24 cellular contexts compared by ENCODE assay signal in genomic region chr19:19679176-19680073, GRCh38. TPM values are rescaled to one million over a fixed set of nuclear protein-coding genes. Genes with fewer than 3 reads are reported as not detected.
A peak's percentile ranks its signal among the peaks of the same experiment; 100 is the strongest.
DNase-seq lines count a peak whose midpoint lies in the region; ATAC-seq and TF ChIP-seq lines count a peak whose summit lies in the region.
"Had no signal": no experiment of that assay in that cellular context is flagged by ENCODE, and none has a peak within 500 bp of the region (broad histone marks: within the 10 kb centered on the region; RNA-seq: fewer than 3 reads in every experiment).

No MANE protein-coding gene starts in this region.

- H3K4me1 Mint-ChIP-seq in endothelial cell (ENCODE audit: unreplicated experiment) = no peaks in the 10 kb centered on the region
- H3K4me1 Mint-ChIP-seq: neural crest cell had no signal

- H3K27ac Mint-ChIP-seq in endothelial cell (ENCODE audit: unreplicated experiment) = no peak overlapping the region
- H3K27ac Mint-ChIP-seq: B cell, memory B cell had no signal

- H3K9me3 ChIP-seq in HEK293 (ENCODE audit: control insufficient read depth, insufficient read depth, low read depth, low read length) = no peaks in the 10 kb centered on the region; the same call in 1 of the 2 replicates
- H3K9me3 ChIP-seq: pancreas had no signal

- H3K27me3 Mint-ChIP-seq in endothelial cell (ENCODE audit: unreplicated experiment) = peaks cover 6% of the 10 kb centered on the region
- H3K27me3 Mint-ChIP-seq: B cell, memory B cell had no signal

- H3K27ac ChIP-seq in HEK293 (ENCODE audit: extremely low read depth, low read depth, low read length) = no peak overlapping the region
- H3K27ac ChIP-seq: dorsolateral prefrontal cortex, gastroesophageal sphincter, pancreas, stomach, tibial artery had no signal

- CTCF ChIA-PET in HEK293 (lab: Yijun Ruan, JAX) = interaction anchor here (0.7 kb wide), 1 partner anchor 57 kb away, joined by 4 read pairs; no protein-coding TSS in a partner anchor

- TF ChIP-seq CTCF in HEK293 (tag by site-specific recombination; IDR thresholded peaks at IDR 0.05) (no peak), endothelial cell (IDR thresholded peaks at IDR 0.05; ENCODE audit: unreplicated experiment) (no peak)

- DNase-seq in activated CD8-positive, alpha-beta memory T cell treated with anti-CD3 and anti-CD28 coated beads, Interleukin-2, amount 50 U/mL, for 48 hours = peak; percentile 22
- DNase-seq in activated CD8-positive, alpha-beta memory T cell treated with anti-CD3 and anti-CD28 coated beads, Interleukin-2, amount 50 U/mL, for 4 hours = no peak
- DNase-seq in endothelial cell (ENCODE audit: low spot score) = no peak
- DNase-seq in NCI-H345 (lab: John Stamatoyannopoulos, UW) = no peak
- DNase-seq: activated CD4-positive, alpha-beta T cell treated with anti-CD3 and anti-CD28 coated beads for 48 hours; cerebellar nuclear complex; COR-L47; GDM1; hippocampal formation; OCI-M1; pancreas; Right ventricle myocardium superior; stimulated activated CD4-positive, alpha-beta T cell treated with anti-CD3 and anti-CD28 coated beads, Interleukin-1b, Interleukin-23, amount 100 ng/mL, for 48 hours; stimulated activated CD8-positive, alpha-beta memory T cell treated with anti-CD3 and anti-CD28 coated beads, Interleukin-4, amount 100 ng/mL, for 48 hours; stomach had no signal

- H3K4me3 ChIP-seq in HEK293 (ENCODE audit: low read depth, low read length) = no peak overlapping the region
- H3K4me3 ChIP-seq: dorsolateral prefrontal cortex, gastroesophageal sphincter, pancreas, smooth muscle cell, stomach, tibial artery had no signal

- POLR2A ChIA-PET in HEK293 (lab: Yijun Ruan, JAX) = no interaction called here

- H3K36me3 ChIP-seq in HEK293 (ENCODE audit: control insufficient read depth in 2 of 2, insufficient read depth in 1 of 2, low read length in 2 of 2) = peaks cover 39 to 50% of the 10 kb centered on the region in 2 experiments

- ATAC-seq in GM21528 (IDR thresholded peaks at IDR 0.05; ENCODE audit: low FRiP score, unreplicated experiment) = no peak
- ATAC-seq: gastroesophageal sphincter, pancreas had no signal

- peak overlapping the region; percentile 82 for H3K4me3 Mint-ChIP-seq in endothelial cell (ENCODE audit: unreplicated experiment)
- H3K4me3 Mint-ChIP-seq: B cell, memory B cell, neural crest cell had no signal

- peaks cover 4% of the 10 kb centered on the region for H3K9me3 Mint-ChIP-seq in endothelial cell (ENCODE audit: unreplicated experiment)

- no peaks in the 10 kb centered on the region for H3K4me1 ChIP-seq in HEK293 (ENCODE audit: control insufficient read depth, insufficient read depth, low read length)
- H3K4me1 ChIP-seq: gastroesophageal sphincter, pancreas, stomach, tibial artery had no signal

- peaks cover 70% of the 10 kb centered on the region for H3K36me3 Mint-ChIP-seq in endothelial cell (ENCODE audit: low read depth, unreplicated experiment)

TF ChIP-seq in HEK293, 187 proteins besides CTCF, POLR2A, EP300 and RAD21:
- no peak for TF ChIP-seq ZNF155 (tag by site-specific recombination; IDR thresholded peaks at IDR 0.05)
- TF ChIP-seq ZBTB48 (tag by site-specific recombination; IDR thresholded peaks at IDR 0.05) = no peak
- no peak for TF ChIP-seq ZNF692 (tag by site-specific recombination; IDR thresholded peaks at IDR 0.05)
- TF ChIP-seq SETDB1 (IDR thresholded peaks at IDR 0.05; ENCODE audit: insufficient read length, low read length) = peak; percentile 72
- no peak for TF ChIP-seq TCF7L2 (IDR thresholded peaks at IDR 0.05; ENCODE audit: borderline replicate concordance, low read depth, low read length)
- no peak for TF ChIP-seq ZBTB10 (tag by site-specific recombination; IDR thresholded peaks at IDR 0.05)
TF ChIP-seq in HEK293: peak in this region for 1.

RNA-seq across cellular contexts. Expression of gene ZNF101, which starts 10.8 kb away (rescaled TPM):
- total RNA-seq in endothelial cell (ENCODE audit: unreplicated experiment) = 29.5 TPM

RNA-seq across cellular contexts. Expression of gene ATP13A1, which starts 15.9 kb away (rescaled TPM):
- total RNA-seq in endothelial cell (ENCODE audit: unreplicated experiment) = 56.7 TPM

RNA-seq across cellular contexts. Expression of gene GMIP, which starts 36.0 kb away (rescaled TPM):
- 18.5 TPM for total RNA-seq in endothelial cell (ENCODE audit: unreplicated experiment)

RNA-seq across cellular contexts. Expression of gene LPAR2, which starts 51.4 kb away (rescaled TPM):
- total RNA-seq in endothelial cell (ENCODE audit: unreplicated experiment) = 35.5 TPM

RNA-seq across cellular contexts. Expression of gene ZNF14, which starts 53.5 kb away (rescaled TPM):
- total RNA-seq in endothelial cell (ENCODE audit: unreplicated experiment) = 6.8 TPM
